Comparison of ENCODE assay signal across 30 cellular contexts in the genomic region with DNA sequence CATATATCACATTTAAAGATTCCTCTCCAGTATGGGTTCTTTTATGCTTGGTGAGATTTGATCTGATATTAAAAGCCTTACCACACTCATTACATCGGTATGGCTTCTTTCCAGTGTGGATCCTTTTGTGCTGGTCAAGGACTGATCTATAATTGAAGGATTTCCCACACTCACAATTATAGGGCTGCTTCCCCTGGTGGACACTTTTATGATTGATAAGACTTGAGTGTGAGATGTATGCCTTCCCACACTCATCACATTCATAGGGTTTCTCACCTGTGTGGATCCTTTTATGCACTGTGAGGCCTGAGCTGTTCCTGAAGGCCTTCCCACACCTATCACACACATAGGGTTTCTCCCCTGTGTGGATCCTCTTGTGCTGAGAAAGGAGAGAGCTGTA. TPM values are rescaled to one million over a fixed set of nuclear protein-coding genes. Genes with fewer than 3 reads are reported as not detected.
"Had no signal": no experiment of that assay in that cellular context is flagged by ENCODE, and none has a peak within 500 bp of the region (broad histone marks: within the 10 kb centered on the region; RNA-seq: fewer than 3 reads in every experiment).

No MANE protein-coding gene starts in this region.

- H3K27me3 Mint-ChIP-seq: activated CD4-positive, alpha-beta memory T cell treated with anti-CD3 and anti-CD28 coated beads, Interleukin-2, amount 10 ng/mL, durations not matched to agents 7 days and 5 days; activated CD4-positive, alpha-beta T cell treated with anti-CD3 and anti-CD28 coated beads, Interleukin-2, amount 10 ng/mL, durations not matched to agents 7 days and 5 days; activated T-cell treated with anti-CD3 and anti-CD28 coated beads, Interleukin-2, amount 50 U/mL, for 24 hours; memory B cell; naive thymus-derived CD8-positive, alpha-beta T cell; stimulated activated naive B cell treated with anti-CD40 and anti-IgM and Interleukin-4, amounts not matched to agents 10 μg/mL and 1 μg/mL and 100 μg/mL, for 72 hours had no signal

- H3K27ac ChIP-seq: brain microvascular endothelial cell, esophagus muscularis mucosa, foreskin keratinocyte, heart right ventricle, stomach, thyroid gland, upper lobe of left lung, vagina had no signal

- H3K4me3 Mint-ChIP-seq: activated CD4-positive, alpha-beta memory T cell treated with anti-CD3 and anti-CD28 coated beads, Interleukin-2, amount 10 ng/mL, durations not matched to agents 7 days and 5 days; activated CD4-positive, alpha-beta T cell treated with anti-CD3 and anti-CD28 coated beads, Interleukin-2, amount 10 ng/mL, durations not matched to agents 7 days and 5 days; activated T-cell treated with anti-CD3 and anti-CD28 coated beads, Interleukin-2, amount 50 U/mL, for 24 hours; memory B cell; naive thymus-derived CD8-positive, alpha-beta T cell; neural crest cell; stimulated activated naive B cell treated with anti-CD40 and anti-IgM and Interleukin-4, amounts not matched to agents 10 μg/mL and 1 μg/mL and 100 μg/mL, for 72 hours; WTC11 had no signal

- H3K4me1 ChIP-seq: foreskin keratinocyte, stomach, thyroid gland, vagina had no signal

- DNase-seq: activated CD4-positive, alpha-beta memory T cell treated with anti-CD3 and anti-CD28 coated beads, Interleukin-2, amount 10 ng/mL, durations not matched to agents 7 days and 5 days; activated CD4-positive, alpha-beta T cell treated with anti-CD3 and anti-CD28 coated beads for 1 hour; activated CD4-positive, alpha-beta T cell treated with anti-CD3 and anti-CD28 coated beads, Interleukin-2, amount 10 ng/mL, durations not matched to agents 7 days and 5 days; activated CD8-positive, alpha-beta memory T cell treated with anti-CD3 and anti-CD28 coated beads, Interleukin-2, amount 50 U/mL, for 48 hours; activated gamma-delta T cell; activated naive CD4-positive, alpha-beta T cell treated with anti-CD3 and anti-CD28 coated beads, Interleukin-2, amount 50 U/mL, for 16 hours; activated T-cell treated with anti-CD3 and anti-CD28 coated beads, Interleukin-2, amount 50 U/mL, for 24 hours; amniotic stem cell; brain microvascular endothelial cell; caudate nucleus; cortex of kidney; foreskin keratinocyte; heart right ventricle; naive thymus-derived CD8-positive, alpha-beta T cell; nucleus accumbens; right cardiac atrium; stimulated activated CD4-positive, alpha-beta T cell treated with anti-CD3 and anti-CD28 coated beads, Interleukin-15, amount 100 ng/mL, for 24 hours; stimulated activated CD4-positive, alpha-beta T cell treated with anti-CD3 and anti-CD28 coated beads, Interleukin-2, amount 100 ng/mL, for 24 hours; stimulated activated naive B cell treated with anti-CD40 and anti-IgM and Interleukin-4, amounts not matched to agents 10 μg/mL and 1 μg/mL and 100 μg/mL, for 72 hours; stomach; thyroid gland; upper lobe of left lung had no signal

- ATAC-seq: foreskin keratinocyte; heart right ventricle; naive thymus-derived CD8-positive, alpha-beta T cell; right cardiac atrium; stimulated activated naive B cell treated with anti-CD40 and anti-IgM and Interleukin-4, amounts not matched to agents 10 μg/mL and 1 μg/mL and 100 μg/mL, for 72 hours; WTC11 had no signal

- H3K4me3 ChIP-seq: esophagus muscularis mucosa, heart right ventricle, stomach, thyroid gland, upper lobe of left lung, vagina had no signal

- H3K4me1 Mint-ChIP-seq: activated CD4-positive, alpha-beta memory T cell treated with anti-CD3 and anti-CD28 coated beads, Interleukin-2, amount 10 ng/mL, durations not matched to agents 7 days and 5 days; activated CD4-positive, alpha-beta T cell treated with anti-CD3 and anti-CD28 coated beads, Interleukin-2, amount 10 ng/mL, durations not matched to agents 7 days and 5 days; neural crest cell had no signal

- H3K9me3 ChIP-seq: thyroid gland had no signal

- H3K27ac Mint-ChIP-seq: activated CD4-positive, alpha-beta memory T cell treated with anti-CD3 and anti-CD28 coated beads, Interleukin-2, amount 10 ng/mL, durations not matched to agents 7 days and 5 days; activated CD4-positive, alpha-beta T cell treated with anti-CD3 and anti-CD28 coated beads, Interleukin-2, amount 10 ng/mL, durations not matched to agents 7 days and 5 days; activated T-cell treated with anti-CD3 and anti-CD28 coated beads, Interleukin-2, amount 50 U/mL, for 24 hours; memory B cell; naive thymus-derived CD8-positive, alpha-beta T cell; WTC11 had no signal

RNA-seq across cellular contexts. Expression of a gene that starts 50.1 kb away (rescaled TPM):
- total RNA-seq: activated CD4-positive, alpha-beta memory T cell treated with anti-CD3 and anti-CD28 coated beads, Interleukin-2, amount 10 ng/mL, durations not matched to agents 7 days and 5 days; activated CD4-positive, alpha-beta T cell treated with anti-CD3 and anti-CD28 coated beads, Interleukin-2, amount 10 ng/mL, durations not matched to agents 7 days and 5 days; astrocyte; chondrocyte; foreskin keratinocyte; kidney epithelial cell; naive thymus-derived CD8-positive, alpha-beta T cell; neural crest cell; vagina had no signal
